14 cellular contexts compared by ENCODE assay signal in the genomic region with DNA sequence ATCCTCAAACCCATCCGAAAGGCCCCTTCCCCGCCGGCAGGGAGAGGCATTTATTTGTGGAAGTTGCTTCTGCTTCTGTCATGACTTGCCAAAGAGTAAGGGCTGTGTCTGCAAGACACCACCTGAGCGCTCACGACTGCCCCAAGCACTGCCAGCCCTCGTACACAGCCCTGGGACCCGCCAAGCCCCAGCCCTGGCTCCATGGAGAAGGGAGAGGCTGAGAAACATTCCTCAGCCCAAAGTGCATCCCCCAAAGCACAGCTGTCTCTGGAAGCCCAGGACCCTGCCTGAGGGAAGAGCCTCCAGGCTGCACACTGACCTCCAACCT. TPM values are rescaled to one million over a fixed set of nuclear protein-coding genes. Genes with fewer than 3 reads are reported as not detected.
"Had no signal": no experiment of that assay in that cellular context is flagged by ENCODE, and none has a peak within 500 bp of the region (broad histone marks: within the 10 kb centered on the region; RNA-seq: fewer than 3 reads in every experiment).

No MANE protein-coding gene starts in this region.

- H3K9ac ChIP-seq: parathyroid adenoma had no signal

- H3K9me3 ChIP-seq: heart left ventricle, suprapubic skin had no signal

- H3K36me3 Mint-ChIP-seq: activated naive CD8-positive, alpha-beta T cell treated with anti-CD3 and anti-CD28 coated beads for 36 hours; immature natural killer cell; naive thymus-derived CD4-positive, alpha-beta T cell had no signal

- H3K27me3 ChIP-seq: brain microvascular endothelial cell had no signal

- H2AFZ ChIP-seq: parathyroid adenoma had no signal

- H3K4me3 Mint-ChIP-seq: central memory CD8-positive, alpha-beta T cell had no signal

- H3K27me3 Mint-ChIP-seq: activated CD8-positive, alpha-beta T cell treated with anti-CD3 and anti-CD28 coated beads for 36 hours; activated naive CD8-positive, alpha-beta T cell treated with anti-CD3 and anti-CD28 coated beads for 36 hours had no signal

- H3K4me3 ChIP-seq: heart left ventricle, lung, suprapubic skin had no signal

- H3K36me3 ChIP-seq: brain microvascular endothelial cell, heart left ventricle, suprapubic skin had no signal

- H3K27ac Mint-ChIP-seq: activated T-cell treated with anti-CD3 and anti-CD28 coated beads, Interleukin-2, amount 50 U/mL, for 72 hours had no signal

- H3K27ac ChIP-seq: brain microvascular endothelial cell, epithelial cell of prostate, heart left ventricle, parathyroid adenoma, suprapubic skin had no signal

- H3K9me3 Mint-ChIP-seq: activated CD8-positive, alpha-beta T cell treated with anti-CD3 and anti-CD28 coated beads for 36 hours; activated naive CD8-positive, alpha-beta T cell treated with anti-CD3 and anti-CD28 coated beads for 36 hours; activated T-cell treated with anti-CD3 and anti-CD28 coated beads, Interleukin-2, amount 50 U/mL, for 72 hours; central memory CD8-positive, alpha-beta T cell; immature natural killer cell; naive thymus-derived CD4-positive, alpha-beta T cell had no signal

- H3K4me1 ChIP-seq: parathyroid adenoma had no signal

RNA-seq across cellular contexts. Expression of a gene that starts 33.8 kb away (rescaled TPM):
- total RNA-seq: fibroblast of lung, mononuclear cell had no signal
- polyA plus RNA-seq: fibroblast of lung, immature natural killer cell had no signal
